Comparison of ENCODE assay signal across 16 cellular contexts in genomic region chr4:98232202-98232601, GRCh38. TPM values are rescaled to one million over a fixed set of nuclear protein-coding genes. Genes with fewer than 3 reads are reported as not detected.
A peak's percentile ranks its signal among the peaks of the same experiment; 100 is the strongest.
DNase-seq lines count a peak whose midpoint lies in the region; ATAC-seq and TF ChIP-seq lines count a peak whose summit lies in the region.
"Had no signal": no experiment of that assay in that cellular context is flagged by ENCODE, and none has a peak within 500 bp of the region (broad histone marks: within the 10 kb centered on the region; RNA-seq: fewer than 3 reads in every experiment).

No MANE protein-coding gene starts in this region.

- no peak overlapping the region for H2BK5ac ChIP-seq in mesenchymal stem cell (ENCODE audit: low read depth, low read length, poor library complexity, severe bottlenecking)

- no peak overlapping the region for H3K14ac ChIP-seq in mesenchymal stem cell (ENCODE audit: low read length in 2 of 2)

- no peaks in the 10 kb centered on the region for H3K27me3 ChIP-seq in mesenchymal stem cell (ENCODE audit: control insufficient read depth in 1 of 2, insufficient read depth in 1 of 2, low read length in 2 of 2)
- H3K27me3 ChIP-seq: gastroesophageal sphincter, thyroid gland had no signal

- H3K27ac Mint-ChIP-seq in glutamatergic neuron (ENCODE audit: unreplicated experiment): no peak overlapping the region
- H3K27ac Mint-ChIP-seq: activated CD4-positive, alpha-beta memory T cell treated with anti-CD3 and anti-CD28 coated beads for 36 hours; activated naive CD4-positive, alpha-beta T cell treated with anti-CD3 and anti-CD28 coated beads, Interleukin-2, amount 10 ng/mL, durations not matched to agents 7 days and 5 days; T-cell had no signal

- H2AFZ ChIP-seq in mesenchymal stem cell (ENCODE audit: low read depth, low read length): no peak overlapping the region

- H3K9me3 Mint-ChIP-seq in glutamatergic neuron (ENCODE audit: unreplicated experiment): peaks cover 1% of the 10 kb centered on the region
- H3K9me3 Mint-ChIP-seq: activated CD4-positive, alpha-beta memory T cell treated with anti-CD3 and anti-CD28 coated beads for 36 hours; activated naive CD4-positive, alpha-beta T cell treated with anti-CD3 and anti-CD28 coated beads, Interleukin-2, amount 10 ng/mL, durations not matched to agents 7 days and 5 days; T-cell had no signal

- no peaks in the 10 kb centered on the region for H3K27me3 Mint-ChIP-seq in glutamatergic neuron (ENCODE audit: unreplicated experiment)
- H3K27me3 Mint-ChIP-seq: activated CD4-positive, alpha-beta memory T cell treated with anti-CD3 and anti-CD28 coated beads for 36 hours; activated naive CD4-positive, alpha-beta T cell treated with anti-CD3 and anti-CD28 coated beads, Interleukin-2, amount 10 ng/mL, durations not matched to agents 7 days and 5 days; T-cell had no signal

- H3K4me1 ChIP-seq in mesenchymal stem cell (ENCODE audit: control insufficient read depth, insufficient read depth, low read depth, low read length): no peaks in the 10 kb centered on the region
- H3K4me1 ChIP-seq: gastroesophageal sphincter, thyroid gland had no signal

- H3K4me3 Mint-ChIP-seq in glutamatergic neuron (ENCODE audit: unreplicated experiment): no peak overlapping the region
- H3K4me3 Mint-ChIP-seq: activated CD4-positive, alpha-beta memory T cell treated with anti-CD3 and anti-CD28 coated beads for 36 hours; activated naive CD4-positive, alpha-beta T cell treated with anti-CD3 and anti-CD28 coated beads, Interleukin-2, amount 10 ng/mL, durations not matched to agents 7 days and 5 days; T-cell had no signal

- H3K36me3 ChIP-seq in mesenchymal stem cell (ENCODE audit: control insufficient read depth in 1 of 2, insufficient read depth in 2 of 2, low read depth in 1 of 2, low read length in 2 of 2): no peaks in the 10 kb centered on the region
- H3K36me3 ChIP-seq: gastroesophageal sphincter, thyroid gland had no signal

- no peak for ATAC-seq in GM19324 (IDR thresholded peaks at IDR 0.05; ENCODE audit: low FRiP score, unreplicated experiment)
- ATAC-seq: gastroesophageal sphincter, T-cell had no signal

- H2BK15ac ChIP-seq in mesenchymal stem cell (ENCODE audit: low read depth, poor library complexity, severe bottlenecking): no peak overlapping the region

- H3K36me3 Mint-ChIP-seq in glutamatergic neuron (ENCODE audit: unreplicated experiment): no peaks in the 10 kb centered on the region
- H3K36me3 Mint-ChIP-seq: activated CD4-positive, alpha-beta memory T cell treated with anti-CD3 and anti-CD28 coated beads for 36 hours; activated naive CD4-positive, alpha-beta T cell treated with anti-CD3 and anti-CD28 coated beads, Interleukin-2, amount 10 ng/mL, durations not matched to agents 7 days and 5 days; T-cell had no signal

- peaks cover 3% of the 10 kb centered on the region for H3K4me1 Mint-ChIP-seq in glutamatergic neuron (ENCODE audit: low read depth, unreplicated experiment)
- H3K4me1 Mint-ChIP-seq: activated naive CD4-positive, alpha-beta T cell treated with anti-CD3 and anti-CD28 coated beads, Interleukin-2, amount 10 ng/mL, durations not matched to agents 7 days and 5 days; T-cell had no signal

- H4K91ac ChIP-seq in mesenchymal stem cell (ENCODE audit: low read length): no peak overlapping the region

- H2AK5ac ChIP-seq in mesenchymal stem cell (ENCODE audit: low read length, severe bottlenecking): no peak overlapping the region

- H2BK120ac ChIP-seq in mesenchymal stem cell (ENCODE audit: low read depth, low read length): no peak overlapping the region

- H3K9me3 ChIP-seq in mesenchymal stem cell (ENCODE audit: control insufficient read depth, low read length): no peaks in the 10 kb centered on the region
- H3K9me3 ChIP-seq: gastroesophageal sphincter, thyroid gland had no signal

- H4K8ac ChIP-seq in mesenchymal stem cell (ENCODE audit: low read length): no peak overlapping the region

- no peaks in the 10 kb centered on the region for H3K79me1 ChIP-seq in mesenchymal stem cell (replicated peaks; ENCODE audit: low read length, poor library complexity, severe bottlenecking)

- H3K4me2 ChIP-seq in mesenchymal stem cell (ENCODE audit: low read length, poor library complexity, severe bottlenecking): no peak overlapping the region
- H3K4me2 ChIP-seq: smooth muscle cell had no signal

- no peak overlapping the region for H3K4me3 ChIP-seq in mesenchymal stem cell (ENCODE audit: insufficient read depth in 1 of 2, low read depth in 1 of 2, low read length in 2 of 2)
- H3K4me3 ChIP-seq: coronary artery, gastroesophageal sphincter, smooth muscle cell, thyroid gland had no signal

- TF ChIP-seq CTCF in glutamatergic neuron (IDR thresholded peaks at IDR 0.05; ENCODE audit: partially characterized antibody, unreplicated experiment): no peak

- 83% methylated on average over 3 of the region's 3 CpGs for WGBS in mesenchymal stem cell

- H3K23ac ChIP-seq in mesenchymal stem cell (ENCODE audit: low read length in 2 of 2): no peak overlapping the region

- H3K27ac ChIP-seq in mesenchymal stem cell (ENCODE audit: low read length, poor library complexity, severe bottlenecking): no peak overlapping the region
- H3K27ac ChIP-seq: coronary artery, gastroesophageal sphincter, thyroid gland had no signal

- peak; percentile 2 for DNase-seq in HCEC 1CT
- DNase-seq in NCI-H69 (lab: John Stamatoyannopoulos, UW): peak; percentile 5
- peak; percentile 53 for DNase-seq in amniotic epithelial cell (ENCODE audit: low read depth)
- peak; percentile 38 for DNase-seq in mesenchymal stem cell
- DNase-seq in glutamatergic neuron: no peak
- no peak for DNase-seq in activated CD4-positive, CD25-positive, alpha-beta regulatory T cell treated with anti-CD3 and anti-CD28 coated beads, Interleukin-2, amount 50 U/mL, for 72 hours
- DNase-seq: activated CD4-positive, alpha-beta memory T cell treated with anti-CD3 and anti-CD28 coated beads for 36 hours; activated naive CD4-positive, alpha-beta T cell treated with anti-CD3 and anti-CD28 coated beads, Interleukin-2, amount 10 ng/mL, durations not matched to agents 7 days and 5 days; KG1; NCI-H524 treated with DMSO at 0.1 percent for 48 hours; thyroid gland had no signal

- no peak overlapping the region for H3K18ac ChIP-seq in mesenchymal stem cell (ENCODE audit: low read depth in 1 of 2, low read length in 2 of 2)

- H2BK12ac ChIP-seq in mesenchymal stem cell (ENCODE audit: low read length in 2 of 2): no peak overlapping the region

- no peak overlapping the region for H3K4ac ChIP-seq in mesenchymal stem cell (ENCODE audit: low read depth in 1 of 2, low read length in 2 of 2)

- no peak overlapping the region for H3K9ac ChIP-seq in mesenchymal stem cell (ENCODE audit: low read length)

RNA-seq across cellular contexts. Expression of gene RAP1GDS1, which starts 29.0 kb away (rescaled TPM):
- 28.0 TPM for polyA plus RNA-seq in mesenchymal stem cell (2013, experiment 1 of 2)
- polyA plus RNA-seq in mesenchymal stem cell (2013, experiment 2 of 2): 28.0 TPM
- total RNA-seq in glutamatergic neuron (ENCODE audit: unreplicated experiment): 121 TPM

Comparison
In these comparisons a context has a peak if more than half of its experiments do, and no peak if none do; other contexts are left out.
1. DNase-seq: peak in HCEC 1CT (single experiment), NCI-H69 (single experiment), amniotic epithelial cell (single experiment) and mesenchymal stem cell (single experiment); none in glutamatergic neuron (single experiment) and activated CD4-positive, CD25-positive, alpha-beta regulatory T cell treated with anti-CD3 and anti-CD28 coated beads, Interleukin-2, amount 50 U/mL, for 72 hours (single experiment).